23 cellular contexts compared by ENCODE assay signal in the genomic region with DNA sequence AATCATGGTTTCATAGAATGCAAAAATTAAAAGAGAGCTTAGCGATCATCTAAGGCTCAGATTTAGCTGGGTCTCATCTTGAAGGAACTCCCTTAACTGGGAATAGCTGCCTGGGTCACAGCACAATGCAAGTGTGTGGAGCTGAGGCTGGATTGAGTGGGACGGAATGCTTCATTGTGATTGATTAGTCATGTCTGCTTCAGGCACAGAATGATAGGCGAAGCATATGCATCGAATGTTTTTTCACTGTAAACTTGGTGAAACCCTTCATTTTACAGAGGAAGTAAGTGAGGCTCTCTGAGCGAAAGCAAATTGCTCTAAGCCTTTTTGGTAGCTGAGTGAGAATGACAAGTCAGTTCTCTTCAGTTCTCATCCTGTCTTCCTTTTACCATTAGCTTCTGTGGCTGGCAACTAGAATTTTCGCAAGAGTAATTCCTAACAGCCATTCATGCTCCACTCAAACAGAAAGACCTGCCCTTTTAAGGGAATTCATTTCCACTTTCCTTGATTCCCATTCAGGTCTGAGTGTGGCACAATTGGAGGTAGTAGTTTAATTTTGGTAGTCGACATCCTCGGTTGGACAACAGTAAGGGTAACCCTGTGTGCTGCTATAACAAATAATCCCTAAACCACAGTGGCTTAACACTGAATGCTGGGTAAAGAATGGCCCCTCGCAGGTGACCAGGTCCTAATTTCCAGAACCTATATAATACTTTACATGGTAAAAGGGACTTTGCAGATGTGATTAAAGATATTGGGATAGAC.
"Had no signal": no experiment of that assay in that cellular context is flagged by ENCODE, and none has a peak within 500 bp of the region (broad histone marks: within the 10 kb centered on the region; RNA-seq: fewer than 3 reads in every experiment).

No MANE protein-coding gene starts in this region.

- H3K36me3 ChIP-seq: colonic mucosa, esophagus squamous epithelium, neutrophil, spleen, stomach had no signal

- DNase-seq: colonic mucosa; dermis blood vessel endothelial cell; esophagus squamous epithelium; foreskin keratinocyte; head of caudate nucleus; hippocampal formation; kidney glomerular epithelial cell; mammary epithelial cell; naive thymus-derived CD4-positive, alpha-beta T cell; psoas muscle; retina; spleen; stimulated activated CD4-positive, alpha-beta T cell treated with anti-CD3 and anti-CD28 coated beads, Interleukin-15, amount 100 ng/mL, for 24 hours; stimulated activated CD4-positive, alpha-beta T cell treated with anti-CD3 and anti-CD28 coated beads, Interleukin-1b, Interleukin-23, amount 100 ng/mL, for 48 hours; stimulated activated CD4-positive, alpha-beta T cell treated with anti-CD3 and anti-CD28 coated beads, Interleukin-4, amount 100 ng/mL, for 24 hours; stimulated activated naive CD4-positive, alpha-beta T cell; stomach; substantia nigra; trophoblast cell had no signal

- H3K9me3 ChIP-seq: colonic mucosa, esophagus squamous epithelium, neutrophil, psoas muscle, stomach had no signal

- FAIRE-seq: urothelium cell line had no signal

- H3K36me3 Mint-ChIP-seq: naive thymus-derived CD4-positive, alpha-beta T cell had no signal

- H3K4me3 Mint-ChIP-seq: naive thymus-derived CD4-positive, alpha-beta T cell had no signal

- H3K27ac Mint-ChIP-seq: naive thymus-derived CD4-positive, alpha-beta T cell had no signal

- H3K4me3 ChIP-seq: colonic mucosa, esophagus squamous epithelium, psoas muscle, spleen, stomach had no signal

- ATAC-seq: foreskin keratinocyte; left lobe of liver; naive thymus-derived CD4-positive, alpha-beta T cell; psoas muscle; sciatic nerve had no signal

- H3K4me1 ChIP-seq: colonic mucosa, esophagus squamous epithelium, foreskin keratinocyte, psoas muscle, spleen, stomach had no signal

- H3K27ac ChIP-seq: colonic mucosa, esophagus squamous epithelium, foreskin keratinocyte, neutrophil, psoas muscle, spleen, stomach had no signal

- H3K27me3 ChIP-seq: colonic mucosa had no signal
